Comparison of ENCODE assay signal across 8 cellular contexts in genomic region chr12:52036587-52037171, GRCh38. TPM values are rescaled to one million over a fixed set of nuclear protein-coding genes. Genes with fewer than 3 reads are reported as not detected.
DNase-seq lines count a peak whose midpoint lies in the region; ATAC-seq, FAIRE-seq and TF ChIP-seq lines count a peak whose summit lies in the region.

No MANE protein-coding gene starts in this region.

- H2BK15ac ChIP-seq in neuronal stem cell (ENCODE audit: low read length): no peak overlapping the region

- no peak overlapping the region for H4K91ac ChIP-seq in neuronal stem cell (ENCODE audit: low read depth, low read length, poor library complexity)

- POLR2A ChIA-PET in A549 (lab: Yijun Ruan, JAX): interaction anchor here (3.8 kb wide), 1 partner anchor 15 kb away, joined by 19 read pairs; the partner anchor contains the start of gene NR4A1

- H3K4me1 ChIP-seq in A549 (peaks cover 20% of the 10 kb centered on the region), gastroesophageal sphincter (peaks cover 0 to 75% (median 34%) of the 10 kb centered on the region in 3 donors), neuronal stem cell (ENCODE audit: control insufficient read depth in 2 of 2, insufficient read depth in 1 of 2, low read depth in 1 of 2, low read length in 2 of 2) (peaks cover 11 to 20% of the 10 kb centered on the region in 2 donors), suprapubic skin (peaks cover 59% of the 10 kb centered on the region)

- no peak overlapping the region for H3K9ac ChIP-seq in neuronal stem cell (ENCODE audit: low read depth, low read length, poor library complexity)

- peak overlapping the region; percentile 92 for H2AK5ac ChIP-seq in neuronal stem cell (ENCODE audit: low read depth, low read length)

- peak in 1 of 2 experiments; percentile 22; a peak in 1 of 5 replicates for TF ChIP-seq EP300 in A549 (IDR thresholded peaks at IDR 0.05)
- TF ChIP-seq EP300 in gastroesophageal sphincter (IDR thresholded peaks at IDR 0.05): peak; percentile 99
- peak; percentile 89 for TF ChIP-seq EP300 in suprapubic skin (IDR thresholded peaks at IDR 0.05)

- DNase-seq in A549 (ENCODE audit: low read depth in 1 of 2, low spot score in 1 of 2) (peak; percentile 67 to 83), RPMI8226 (peak; percentile 93), neuronal stem cell (ENCODE audit: low spot score) (no peak), suprapubic skin (ENCODE audit: low spot score in 2 of 2) (peak; percentile 93 to 95)
- peak; percentile 76 for DNase-seq in activated naive CD4-positive, alpha-beta T cell treated with anti-CD3 and anti-CD28 coated beads for 36 hours

- ATAC-seq in A549 (peak; percentile 30 to 49; a peak in 5 of 6 replicates), GM18868 (IDR thresholded peaks at IDR 0.05; ENCODE audit: unreplicated experiment) (peak; percentile 46), HG03571 (IDR thresholded peaks at IDR 0.05; ENCODE audit: unreplicated experiment) (peak; percentile 32), gastroesophageal sphincter (peak; percentile 64)

- peak overlapping the region; percentile 81 to 93 for H3K27ac ChIP-seq in A549
- peak overlapping the region; percentile 54 to 98 (median 94) for H3K27ac ChIP-seq in gastroesophageal sphincter
- H3K27ac ChIP-seq in neuronal stem cell (replicated peaks; ENCODE audit: low read length): no peak overlapping the region
- peak overlapping the region; percentile 78 for H3K27ac ChIP-seq in suprapubic skin

- FAIRE-seq in A549 (lab: Jason Lieb, UNC): no peak

- no peaks in the 10 kb centered on the region for H3K27me3 ChIP-seq in gastroesophageal sphincter
- peaks cover 0 to 26% (median 8%) of the 10 kb centered on the region in 3 experiments for H3K27me3 ChIP-seq in neuronal stem cell (ENCODE audit: control insufficient read depth in 3 of 3, insufficient read depth in 3 of 3, low read depth in 1 of 3, low read length in 3 of 3)
- H3K27me3 ChIP-seq in suprapubic skin: no peaks in the 10 kb centered on the region

- 41% methylated on average over 17 of the region's 53 CpGs for WGBS in A549 (ENCODE audit: missing lambda C conversion rate)
- 20 to 32% methylated on average over 9 to 12 of the region's 53 CpGs for WGBS in gastroesophageal sphincter (ENCODE audit: low coverage in 1 of 2), 2 donors
- no CpG with 5 or more reads among the region's 53 CpGs for WGBS in neuronal stem cell (ENCODE audit: extremely low coverage in 2 of 2, insufficient read length in 2 of 2, insufficient replicate concordance in 1 of 2), 2 donors
- 10% methylated on average over 50 of the region's 53 CpGs for WGBS in suprapubic skin

- TF ChIP-seq RAD21 in A549 (conservative IDR thresholded peaks at IDR 0.05 in 1 of 2, IDR thresholded peaks at IDR 0.05 in 1 of 2): no peak

- peaks cover 8% of the 10 kb centered on the region for H3K79me1 ChIP-seq in neuronal stem cell (ENCODE audit: low read depth, low read length)

- no peak overlapping the region for H4K8ac ChIP-seq in neuronal stem cell (ENCODE audit: low read depth, low read length)

- peaks cover 70% of the 10 kb centered on the region for H3K4me1 Mint-ChIP-seq in activated naive CD4-positive, alpha-beta T cell treated with anti-CD3 and anti-CD28 coated beads for 36 hours (ENCODE audit: low read depth)

- H3K4me2 ChIP-seq in A549 (peak overlapping the region; percentile 96), neuronal stem cell (ENCODE audit: insufficient read depth, low read length, poor library complexity, severe bottlenecking) (peak overlapping the region; percentile 66)

- H3K9me3 ChIP-seq in A549: no peaks in the 10 kb centered on the region
- no peaks in the 10 kb centered on the region for H3K9me3 ChIP-seq in gastroesophageal sphincter
- H3K9me3 ChIP-seq in neuronal stem cell (replicated peaks in 1 of 2; ENCODE audit: control insufficient read depth in 2 of 2, insufficient read depth in 1 of 2, low read depth in 1 of 2, low read length in 2 of 2): no peaks in the 10 kb centered on the region
- H3K9me3 ChIP-seq in suprapubic skin: no peaks in the 10 kb centered on the region

- H3K9me3 Mint-ChIP-seq in activated naive CD4-positive, alpha-beta T cell treated with anti-CD3 and anti-CD28 coated beads for 36 hours: no peaks in the 10 kb centered on the region

- no peaks in the 10 kb centered on the region for H3K27me3 Mint-ChIP-seq in activated naive CD4-positive, alpha-beta T cell treated with anti-CD3 and anti-CD28 coated beads for 36 hours (ENCODE audit: low read depth)

- peak overlapping the region; percentile 90 for H3K18ac ChIP-seq in neuronal stem cell (ENCODE audit: low read length)

- H3K4ac ChIP-seq in neuronal stem cell (ENCODE audit: low read length): peak overlapping the region; percentile 98

- H3K4me3 ChIP-seq in A549 (peak overlapping the region; percentile 70), gastroesophageal sphincter (peak overlapping the region in 1 of 2 donors; percentile 81), neuronal stem cell (ENCODE audit: low read length in 2 of 2) (peak overlapping the region; percentile 65 to 72), suprapubic skin (peak overlapping the region; percentile 79)

- H3K27ac Mint-ChIP-seq in activated naive CD4-positive, alpha-beta T cell treated with anti-CD3 and anti-CD28 coated beads for 36 hours: peak overlapping the region; percentile 19

- no peak overlapping the region for H2BK12ac ChIP-seq in neuronal stem cell (ENCODE audit: low read length)

- TF ChIP-seq CTCF in A549 (IDR thresholded peaks at IDR 0.05): no peak
- no peak for TF ChIP-seq CTCF in gastroesophageal sphincter (IDR thresholded peaks at IDR 0.05)
- no peak for TF ChIP-seq CTCF in suprapubic skin (IDR thresholded peaks at IDR 0.05)

- H3K23ac ChIP-seq in neuronal stem cell (ENCODE audit: low read depth, low read length, poor library complexity): peak overlapping the region; percentile 47

- peak overlapping the region; percentile 92 for H2AFZ ChIP-seq in neuronal stem cell (ENCODE audit: low read length)

- intact Hi-C loops in activated naive CD4-positive, alpha-beta T cell treated with anti-CD3 and anti-CD28 coated beads for 36 hours (cut with micrococcal nuclease): loop anchor here (1.0 kb wide), 2 partner anchors 15 to 33 kb away; partner anchors contain the start of genes ATG101 and NR4A1

- no peak overlapping the region for H2BK5ac ChIP-seq in neuronal stem cell (ENCODE audit: low read length)

- peak overlapping the region; percentile 52 for H3K4me3 Mint-ChIP-seq in activated naive CD4-positive, alpha-beta T cell treated with anti-CD3 and anti-CD28 coated beads for 36 hours

- H3K14ac ChIP-seq in neuronal stem cell (ENCODE audit: low read length): no peak overlapping the region

- peak overlapping the region; percentile 62 for H2BK120ac ChIP-seq in neuronal stem cell (ENCODE audit: low read depth, low read length)

- no peak for TF ChIP-seq POLR2A in A549 (IDR thresholded peaks at IDR 0.05; ENCODE audit: low read length)
- peak; percentile 19 to 46 for TF ChIP-seq POLR2A in gastroesophageal sphincter (IDR thresholded peaks at IDR 0.05)
- TF ChIP-seq POLR2A in suprapubic skin (IDR thresholded peaks at IDR 0.05): no peak

- H3K36me3 ChIP-seq in gastroesophageal sphincter: no peaks in the 10 kb centered on the region
- H3K36me3 ChIP-seq in neuronal stem cell (replicated peaks in 1 of 2; ENCODE audit: control insufficient read depth in 2 of 2, insufficient read depth in 2 of 2, low read length in 2 of 2): no peaks in the 10 kb centered on the region
- no peaks in the 10 kb centered on the region for H3K36me3 ChIP-seq in suprapubic skin

- peaks cover 2% of the 10 kb centered on the region for H3K36me3 Mint-ChIP-seq in activated naive CD4-positive, alpha-beta T cell treated with anti-CD3 and anti-CD28 coated beads for 36 hours (ENCODE audit: low read depth)

- CTCF ChIA-PET in A549 (lab: Yijun Ruan, JAX): interaction anchor here (0.6 to 41.8 kb wide), 4 partner anchors 12 to 93 kb away, joined by 3 to 1730 read pairs (median 985); partner anchors contain the start of genes ATG101, NR4A1, SMIM41 and TAMALIN
- CTCF ChIA-PET in activated naive CD4-positive, alpha-beta T cell treated with anti-CD3 and anti-CD28 coated beads for 36 hours (lab: Charles Lee): interaction anchor here (1.5 to 12.3 kb wide), 3 partner anchors 11 to 16 kb away, joined by 3 to 94 read pairs (median 7); no protein-coding TSS in a partner anchor

RNA-seq across cellular contexts. Expression of gene NR4A1, which starts 14.6 kb away (rescaled TPM):
- polyA plus RNA-seq in A549 (2011; rRNA removed) (81.3 and 89.6 TPM in 2 replicates), A549 (2017; fragmentation: RNase III; extraction: RNeasy Plus Mini Kit Qiagen cat#74134 plus additional on column Dnase treatment) (24.7 to 39.6 TPM (median 28.7 TPM) in 3 replicates)
- 151 and 315 TPM in 2 replicates for polyA plus RNA-seq in A549 (2012; cell fraction: cytosol; rRNA removed)
- 768 and 886 TPM in 2 replicates for polyA plus RNA-seq in A549 (2012; cell fraction: nucleus; rRNA removed)
- 132 and 174 TPM in 2 replicates for polyA minus RNA-seq in A549 (2011; rRNA and poly(A)+ RNA removed)
- total RNA-seq in activated naive CD4-positive, alpha-beta T cell treated with anti-CD3 and anti-CD28 coated beads for 36 hours: 10 to 100 TPM; 64.2 to 64.8 TPM
- total RNA-seq in gastroesophageal sphincter (10 to 100 TPM; 29.9 to 67.2 (median 35.2) TPM), suprapubic skin (100 to 1,000 TPM; 141 to 775 (median 422) TPM)
- polyA plus RNA-seq in neuronal stem cell (2013, experiment 1 of 2): 46.2 TPM
- 44.5 TPM for polyA plus RNA-seq in neuronal stem cell (2013, experiment 2 of 2)

RNA-seq across cellular contexts. Expression of gene TAMALIN, which starts 29.9 kb away (rescaled TPM):
- polyA plus RNA-seq in A549 (2011; rRNA removed) (0.22 and 0.35 TPM in 2 replicates), A549 (2017; fragmentation: RNase III; extraction: RNeasy Plus Mini Kit Qiagen cat#74134 plus additional on column Dnase treatment) (0.16 to 0.30 TPM (median 0.29 TPM) in 3 replicates)
- polyA plus RNA-seq in A549 (2012; cell fraction: cytosol; rRNA removed): 0.44 and 0.53 TPM in 2 replicates
- polyA plus RNA-seq in A549 (2012; cell fraction: nucleus; rRNA removed): 1.4 and 3.1 TPM in 2 replicates
- 0.44 and 0.62 TPM in 2 replicates for polyA minus RNA-seq in A549 (2011; rRNA and poly(A)+ RNA removed)
- 10 to 100 TPM; 14.7 to 14.8 TPM for total RNA-seq in activated naive CD4-positive, alpha-beta T cell treated with anti-CD3 and anti-CD28 coated beads for 36 hours
- total RNA-seq in gastroesophageal sphincter (10 to 100 TPM; 11.8 to 18.0 (median 16.1) TPM), suprapubic skin (10 to 100 TPM; 11.5 to 14.5 (median 12.5) TPM)
- polyA plus RNA-seq in neuronal stem cell (2013, experiment 1 of 2): 11.1 TPM
- polyA plus RNA-seq in neuronal stem cell (2013, experiment 2 of 2): 10.9 TPM

RNA-seq across cellular contexts. Expression of gene ATG101, which starts 33.1 kb away (rescaled TPM):
- polyA plus RNA-seq in A549 (2011; rRNA removed) (124 and 141 TPM in 2 replicates), A549 (2017; fragmentation: RNase III; extraction: RNeasy Plus Mini Kit Qiagen cat#74134 plus additional on column Dnase treatment) (81.3 to 87.9 TPM (median 82.6 TPM) in 3 replicates)
- polyA plus RNA-seq in A549 (2012; cell fraction: cytosol; rRNA removed): 168 and 190 TPM in 2 replicates
- 140 and 145 TPM in 2 replicates for polyA plus RNA-seq in A549 (2012; cell fraction: nucleus; rRNA removed)
- polyA minus RNA-seq in A549 (2011; rRNA and poly(A)+ RNA removed): 109 and 119 TPM in 2 replicates
- 10 to 100 TPM; 21.8 to 22.0 TPM for total RNA-seq in activated naive CD4-positive, alpha-beta T cell treated with anti-CD3 and anti-CD28 coated beads for 36 hours
- total RNA-seq in gastroesophageal sphincter (10 to 100 TPM; 36.7 to 60.2 (median 52.6) TPM), suprapubic skin (10 to 100 TPM; 39.5 to 76.1 (median 56.5) TPM)
- 16.4 TPM for polyA plus RNA-seq in neuronal stem cell (2013, experiment 1 of 2)
- 15.2 TPM for polyA plus RNA-seq in neuronal stem cell (2013, experiment 2 of 2)

RNA-seq across cellular contexts. Expression of gene SMIM41, which starts 42.8 kb away (rescaled TPM):
- polyA plus RNA-seq in A549 (2011; rRNA removed): not detected in 2 replicates
- not detected in 2 replicates for polyA plus RNA-seq in A549 (2012; cell fraction: cytosol; rRNA removed)
- polyA plus RNA-seq in A549 (2012; cell fraction: nucleus; rRNA removed): 0.06 and 0.10 TPM in 2 replicates
- not detected in 3 replicates for polyA plus RNA-seq in A549 (2017; fragmentation: RNase III; extraction: RNeasy Plus Mini Kit Qiagen cat#74134 plus additional on column Dnase treatment)
- not detected in 2 replicates for polyA minus RNA-seq in A549 (2011; rRNA and poly(A)+ RNA removed)
- not detected for total RNA-seq in activated naive CD4-positive, alpha-beta T cell treated with anti-CD3 and anti-CD28 coated beads for 36 hours
- total RNA-seq in gastroesophageal sphincter: 10 to 100 TPM in 1 of 4 donors, 1 to 10 TPM in 3; 4.0 to 12.8 (median 4.6) TPM
- polyA plus RNA-seq in neuronal stem cell (2013, experiment 1 of 2): 0.38 TPM
- polyA plus RNA-seq in neuronal stem cell (2013, experiment 2 of 2): 0.18 TPM
- total RNA-seq in suprapubic skin: under 1 TPM in 2 of 4 donors, not detected in 2; 0.51 to 0.57 TPM

Comparison
In these comparisons a context has a peak if more than half of its experiments do, and no peak if none do; other contexts are left out.
1. POLR2A ChIP-seq: peak in gastroesophageal sphincter (2 of 2); none in A549 (single experiment) and suprapubic skin (0 of 2).
2. Peak in every context shown above with its lines, with median percentiles within 50 percentile points of each other: ATAC-seq.